In the genomic region with DNA sequence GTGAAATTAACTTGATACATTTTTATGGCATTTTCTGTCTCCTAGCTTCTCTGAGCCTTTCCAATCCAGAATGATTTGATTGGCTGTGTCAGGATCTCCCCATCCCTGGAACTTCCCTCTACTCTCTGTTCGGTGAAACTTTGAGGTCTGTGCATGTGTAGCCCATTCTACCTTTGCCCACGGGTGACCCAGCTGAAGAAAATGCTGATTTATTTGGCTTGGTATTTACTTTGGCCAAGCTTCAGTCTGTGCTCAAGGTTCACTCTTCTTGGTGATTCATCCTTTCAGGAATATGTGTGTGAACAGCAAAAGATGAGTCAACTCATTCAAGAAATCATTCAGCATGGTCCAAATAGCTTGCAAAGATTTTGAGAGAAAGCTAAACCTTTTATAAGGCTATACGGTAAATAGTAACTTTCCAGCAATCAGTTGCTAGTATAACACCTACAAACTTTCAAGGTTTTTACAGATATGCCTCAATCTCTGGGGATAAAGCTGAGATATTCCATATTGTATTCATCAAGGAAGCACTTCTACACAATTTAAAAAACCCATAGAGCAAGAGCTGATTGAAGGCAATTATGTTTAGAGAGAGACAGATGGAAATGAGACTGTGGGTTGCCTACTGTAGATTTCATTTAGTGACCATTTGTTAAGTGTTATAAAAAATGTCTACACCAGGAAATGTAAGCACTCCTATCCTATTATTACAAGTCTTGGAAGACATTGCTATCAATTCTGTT, we compare ENCODE assay signal across 12 cellular contexts.
A peak's percentile ranks its signal among the peaks of the same experiment; 100 is the strongest.
DNase-seq lines count a peak whose midpoint lies in the region; ATAC-seq and TF ChIP-seq lines count a peak whose summit lies in the region.
"Had no signal": no experiment of that assay in that cellular context is flagged by ENCODE, and none has a peak within 500 bp of the region (broad histone marks: within the 10 kb centered on the region; RNA-seq: fewer than 3 reads in every experiment).

No MANE protein-coding gene starts in this region.

- DNase-seq in activated T-cell treated with anti-CD3 and anti-CD28 coated beads, Interleukin-2, amount 50 U/mL, for 72 hours, result no peak
- DNase-seq in activated T-cell treated with anti-CD3 and anti-CD28 coated beads for 4 hours, result no peak
- peak; percentile 23 for DNase-seq in fibroblast of the conjunctiva (ENCODE audit: low read depth)
- peak; percentile 68 for DNase-seq in stromal cell of bone marrow (ENCODE audit: low read depth)
- DNase-seq in activated T-cell treated with anti-CD3 and anti-CD28 coated beads, Interleukin-2, amount 50 U/mL, for 48 hours, result no peak
- DNase-seq in GOT3 (lab: John Stamatoyannopoulos, UW), result no peak
- DNase-seq in natural killer cell treated with Interleukin-12 subunit alpha and Interleukin-12 subunit beta and Interleukin-15 and Interleukin-18, amount 100 ng/mL, for 72 hours (ENCODE audit: low spot score), result no peak
- DNase-seq: activated CD8-positive, alpha-beta memory T cell treated with anti-CD3 and anti-CD28 coated beads, Interleukin-2, amount 10 ng/mL, durations not matched to agents 7 days and 5 days; NCI-H1105 treated with DMSO at 0.1 percent for 48 hours; SHP77; stimulated activated CD8-positive, alpha-beta memory T cell treated with anti-CD3 and anti-CD28 coated beads, Interleukin-4, amount 100 ng/mL, for 48 hours had no signal

- no peaks in the 10 kb centered on the region for H3K9me3 Mint-ChIP-seq in activated T-cell treated with anti-CD3 and anti-CD28 coated beads, Interleukin-2, amount 50 U/mL, for 72 hours
- peaks cover 6% of the 10 kb centered on the region for H3K9me3 Mint-ChIP-seq in natural killer cell treated with Interleukin-12 subunit alpha and Interleukin-12 subunit beta and Interleukin-15 and Interleukin-18, amount 100 ng/mL, for 72 hours

- peaks cover 5% of the 10 kb centered on the region for H3K27me3 Mint-ChIP-seq in activated T-cell treated with anti-CD3 and anti-CD28 coated beads, Interleukin-2, amount 50 U/mL, for 72 hours (ENCODE audit: low read depth)
- H3K27me3 Mint-ChIP-seq in natural killer cell treated with Interleukin-12 subunit alpha and Interleukin-12 subunit beta and Interleukin-15 and Interleukin-18, amount 100 ng/mL, for 72 hours, result peaks cover 5 to 12% of the 10 kb centered on the region in 2 donors
- H3K27me3 Mint-ChIP-seq: activated CD8-positive, alpha-beta memory T cell treated with anti-CD3 and anti-CD28 coated beads, Interleukin-2, amount 10 ng/mL, durations not matched to agents 7 days and 5 days had no signal

- no peaks in the 10 kb centered on the region for H3K36me3 Mint-ChIP-seq in activated T-cell treated with anti-CD3 and anti-CD28 coated beads, Interleukin-2, amount 50 U/mL, for 72 hours (ENCODE audit: insufficient read depth in 2 of 2)
- no peaks in the 10 kb centered on the region for H3K36me3 Mint-ChIP-seq in natural killer cell treated with Interleukin-12 subunit alpha and Interleukin-12 subunit beta and Interleukin-15 and Interleukin-18, amount 100 ng/mL, for 72 hours
- H3K36me3 Mint-ChIP-seq: activated CD8-positive, alpha-beta memory T cell treated with anti-CD3 and anti-CD28 coated beads, Interleukin-2, amount 10 ng/mL, durations not matched to agents 7 days and 5 days had no signal

- peak overlapping the region in 1 of 2 donors; percentile 16 for H3K4me3 Mint-ChIP-seq in activated T-cell treated with anti-CD3 and anti-CD28 coated beads, Interleukin-2, amount 50 U/mL, for 72 hours
- no peak overlapping the region for H3K4me3 Mint-ChIP-seq in natural killer cell treated with Interleukin-12 subunit alpha and Interleukin-12 subunit beta and Interleukin-15 and Interleukin-18, amount 100 ng/mL, for 72 hours
- H3K4me3 Mint-ChIP-seq: activated CD8-positive, alpha-beta memory T cell treated with anti-CD3 and anti-CD28 coated beads, Interleukin-2, amount 10 ng/mL, durations not matched to agents 7 days and 5 days had no signal

- ATAC-seq in activated T-cell treated with anti-CD3 and anti-CD28 coated beads, Interleukin-2, amount 50 U/mL, for 72 hours (replicated peaks in 1 of 2), result peak; percentile 74 to 87
- ATAC-seq in natural killer cell treated with Interleukin-12 subunit alpha and Interleukin-12 subunit beta and Interleukin-15 and Interleukin-18, amount 100 ng/mL, for 72 hours, result no peak
- ATAC-seq: activated CD8-positive, alpha-beta memory T cell treated with anti-CD3 and anti-CD28 coated beads, Interleukin-2, amount 10 ng/mL, durations not matched to agents 7 days and 5 days had no signal

- no peak overlapping the region for H3K27ac Mint-ChIP-seq in activated T-cell treated with anti-CD3 and anti-CD28 coated beads, Interleukin-2, amount 50 U/mL, for 72 hours
- no peak overlapping the region for H3K27ac Mint-ChIP-seq in natural killer cell treated with Interleukin-12 subunit alpha and Interleukin-12 subunit beta and Interleukin-15 and Interleukin-18, amount 100 ng/mL, for 72 hours
- H3K27ac Mint-ChIP-seq: activated CD8-positive, alpha-beta memory T cell treated with anti-CD3 and anti-CD28 coated beads, Interleukin-2, amount 10 ng/mL, durations not matched to agents 7 days and 5 days had no signal

- peaks cover 16% of the 10 kb centered on the region for H3K4me1 Mint-ChIP-seq in activated T-cell treated with anti-CD3 and anti-CD28 coated beads, Interleukin-2, amount 50 U/mL, for 72 hours (ENCODE audit: low read depth)
- H3K4me1 Mint-ChIP-seq in natural killer cell treated with Interleukin-12 subunit alpha and Interleukin-12 subunit beta and Interleukin-15 and Interleukin-18, amount 100 ng/mL, for 72 hours (ENCODE audit: low read depth in 2 of 2), result no peaks in the 10 kb centered on the region
- H3K4me1 Mint-ChIP-seq: activated CD8-positive, alpha-beta memory T cell treated with anti-CD3 and anti-CD28 coated beads, Interleukin-2, amount 10 ng/mL, durations not matched to agents 7 days and 5 days had no signal

TF ChIP-seq in PFSK-1, 5 proteins besides CTCF, POLR2A, EP300 and RAD21:
- TF ChIP-seq FOXP2 (optimal IDR thresholded peaks at IDR 0.05; ENCODE audit: borderline replicate concordance, extremely low read depth, extremely low read length, insufficient read depth) (no peak), SIN3A (IDR thresholded peaks at IDR 0.05; ENCODE audit: borderline replicate concordance, insufficient read depth, low read length) (peak; percentile 72; the same call in 1 of the 2 replicates), TAF1 (IDR thresholded peaks at IDR 0.05; ENCODE audit: borderline replicate concordance, insufficient read depth, low read length) (peak; percentile 77; the same call in 1 of the 2 replicates), POLR2AphosphoS5 (IDR thresholded peaks at IDR 0.05; ENCODE audit: low read depth, low read length) (peak; percentile 68)
- TF ChIP-seq, protein P1, sequence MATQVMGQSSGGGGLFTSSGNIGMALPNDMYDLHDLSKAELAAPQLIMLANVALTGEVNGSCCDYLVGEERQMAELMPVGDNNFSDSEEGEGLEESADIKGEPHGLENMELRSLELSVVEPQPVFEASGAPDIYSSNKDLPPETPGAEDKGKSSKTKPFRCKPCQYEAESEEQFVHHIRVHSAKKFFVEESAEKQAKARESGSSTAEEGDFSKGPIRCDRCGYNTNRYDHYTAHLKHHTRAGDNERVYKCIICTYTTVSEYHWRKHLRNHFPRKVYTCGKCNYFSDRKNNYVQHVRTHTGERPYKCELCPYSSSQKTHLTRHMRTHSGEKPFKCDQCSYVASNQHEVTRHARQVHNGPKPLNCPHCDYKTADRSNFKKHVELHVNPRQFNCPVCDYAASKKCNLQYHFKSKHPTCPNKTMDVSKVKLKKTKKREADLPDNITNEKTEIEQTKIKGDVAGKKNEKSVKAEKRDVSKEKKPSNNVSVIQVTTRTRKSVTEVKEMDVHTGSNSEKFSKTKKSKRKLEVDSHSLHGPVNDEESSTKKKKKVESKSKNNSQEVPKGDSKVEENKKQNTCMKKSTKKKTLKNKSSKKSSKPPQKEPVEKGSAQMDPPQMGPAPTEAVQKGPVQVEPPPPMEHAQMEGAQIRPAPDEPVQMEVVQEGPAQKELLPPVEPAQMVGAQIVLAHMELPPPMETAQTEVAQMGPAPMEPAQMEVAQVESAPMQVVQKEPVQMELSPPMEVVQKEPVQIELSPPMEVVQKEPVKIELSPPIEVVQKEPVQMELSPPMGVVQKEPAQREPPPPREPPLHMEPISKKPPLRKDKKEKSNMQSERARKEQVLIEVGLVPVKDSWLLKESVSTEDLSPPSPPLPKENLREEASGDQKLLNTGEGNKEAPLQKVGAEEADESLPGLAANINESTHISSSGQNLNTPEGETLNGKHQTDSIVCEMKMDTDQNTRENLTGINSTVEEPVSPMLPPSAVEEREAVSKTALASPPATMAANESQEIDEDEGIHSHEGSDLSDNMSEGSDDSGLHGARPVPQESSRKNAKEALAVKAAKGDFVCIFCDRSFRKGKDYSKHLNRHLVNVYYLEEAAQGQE (IDR thresholded peaks at IDR 0.05; ENCODE audit: insufficient read depth in 1 of 2, low read depth in 2 of 2, low read length in 2 of 2), result peak in 1 of 2 experiments; percentile 66; a peak in 2 of 4 replicates

Comparison
In these comparisons a context has a peak if more than half of its experiments do, and no peak if none do; other contexts are left out.
1. ATAC-seq: peak in activated T-cell treated with anti-CD3 and anti-CD28 coated beads, Interleukin-2, amount 50 U/mL, for 72 hours (2 of 2); none in natural killer cell treated with Interleukin-12 subunit alpha and Interleukin-12 subunit beta and Interleukin-15 and Interleukin-18, amount 100 ng/mL, for 72 hours (0 of 2).
2. DNase-seq: peak in fibroblast of the conjunctiva (single experiment) and stromal cell of bone marrow (single experiment); none in activated T-cell treated with anti-CD3 and anti-CD28 coated beads, Interleukin-2, amount 50 U/mL, for 72 hours (0 of 2), activated T-cell treated with anti-CD3 and anti-CD28 coated beads for 4 hours (single experiment), activated T-cell treated with anti-CD3 and anti-CD28 coated beads, Interleukin-2, amount 50 U/mL, for 48 hours (0 of 2), GOT3 (single experiment) and natural killer cell treated with Interleukin-12 subunit alpha and Interleukin-12 subunit beta and Interleukin-15 and Interleukin-18, amount 100 ng/mL, for 72 hours (single experiment).